Comparison of ENCODE assay signal across 9 cellular contexts in the genomic region with DNA sequence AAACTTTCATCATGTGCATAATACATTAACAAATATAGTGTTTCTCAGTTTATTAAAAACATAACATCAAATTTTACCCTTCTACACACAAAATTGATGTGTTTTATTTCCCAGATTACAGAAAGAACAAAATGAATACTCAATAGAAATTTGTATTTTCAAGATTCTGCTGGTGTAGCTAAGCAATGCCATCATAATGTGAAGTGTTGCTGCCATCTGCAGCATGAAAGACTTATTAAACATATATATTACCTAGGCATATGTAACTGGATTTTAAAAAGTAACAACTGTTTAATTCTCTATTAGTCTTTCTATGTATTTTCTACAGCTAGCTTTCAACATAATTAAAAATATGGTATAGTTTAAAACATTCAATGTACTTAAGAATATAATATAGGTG. TPM values are rescaled to one million over a fixed set of nuclear protein-coding genes. Genes with fewer than 3 reads are reported as not detected.
DNase-seq lines count a peak whose midpoint lies in the region; ATAC-seq and TF ChIP-seq lines count a peak whose summit lies in the region.
"Had no signal": no experiment of that assay in that cellular context is flagged by ENCODE, and none has a peak within 500 bp of the region (broad histone marks: within the 10 kb centered on the region; RNA-seq: fewer than 3 reads in every experiment).

No MANE protein-coding gene starts in this region.

- DNase-seq in NCI-H1694 (lab: John Stamatoyannopoulos, UW), result peak; percentile 34
- no peak for DNase-seq in NCI-H1694 treated with DMSO at 0.1 percent for 48 hours (lab: John Stamatoyannopoulos, UW)
- peak; percentile 10 for DNase-seq in T-helper 9 cell
- peak; percentile 50 to 86 for DNase-seq in fibroblast of lung (ENCODE audit: low read depth in 2 of 2)
- DNase-seq in pulmonary artery endothelial cell (ENCODE audit: low read depth, low spot score), result peak; percentile 29

- H4K20me1 ChIP-seq in fibroblast of lung (ENCODE audit: control insufficient read depth, extremely low read depth, insufficient read depth, low read length), result no peaks in the 10 kb centered on the region
- H4K20me1 ChIP-seq: BLaER1 treated with 17β-estradiol and CSF1 and Interleukin-3, amounts not matched to agents 10 nM and 100 nM had no signal

- H3K36me3 ChIP-seq in fibroblast of lung (ENCODE audit: control insufficient read depth, insufficient read depth, low read length), result no peaks in the 10 kb centered on the region

- H3K4me2 ChIP-seq in fibroblast of lung (ENCODE audit: extremely low read depth, insufficient read depth, low read length), result no peak overlapping the region
- H3K4me2 ChIP-seq: BLaER1 treated with 17β-estradiol and CSF1 and Interleukin-3, amounts not matched to agents 10 nM and 100 nM had no signal

- no peaks in the 10 kb centered on the region for H3K79me2 ChIP-seq in fibroblast of lung (ENCODE audit: control insufficient read depth, insufficient read depth, low read length)

- no peak overlapping the region for H3K9ac ChIP-seq in fibroblast of lung (ENCODE audit: insufficient read depth, low read length)
- H3K9ac ChIP-seq: BLaER1 treated with 17β-estradiol and CSF1 and Interleukin-3, amounts not matched to agents 10 nM and 100 nM had no signal

- H3K27ac ChIP-seq in fibroblast of lung (ENCODE audit: insufficient read depth, low read length), result no peak overlapping the region
- H3K27ac ChIP-seq: BLaER1 treated with 17β-estradiol and CSF1 and Interleukin-3, amounts not matched to agents 10 nM and 100 nM had no signal

- TF ChIP-seq EP300 in Ishikawa (IDR thresholded peaks at IDR 0.05; ENCODE audit: borderline replicate concordance), result no peak

- peak; percentile 74 for TF ChIP-seq RAD21 in Ishikawa (IDR thresholded peaks at IDR 0.05; ENCODE audit: low read depth)

- ATAC-seq in GM18870 (IDR thresholded peaks at IDR 0.05; ENCODE audit: unreplicated experiment), result peak; percentile 70
- ATAC-seq in GM18873 (IDR thresholded peaks at IDR 0.05; ENCODE audit: low FRiP score, unreplicated experiment), result no peak

- no peak overlapping the region for H2AFZ ChIP-seq in fibroblast of lung (ENCODE audit: low read length)

- H3K4me1 ChIP-seq in fibroblast of lung (ENCODE audit: control insufficient read depth, extremely low read depth, insufficient read depth, low read length), result no peaks in the 10 kb centered on the region

- peak; percentile 33 to 46 for TF ChIP-seq CTCF in fibroblast of lung (conservative IDR thresholded peaks at IDR 0.05 in 1 of 2, IDR thresholded peaks at IDR 0.05 in 1 of 2; ENCODE audit: low read depth in 1 of 2, low read length in 2 of 2)

- no peaks in the 10 kb centered on the region for H3K9me3 ChIP-seq in fibroblast of lung (ENCODE audit: control insufficient read depth, insufficient read depth, low read depth, low read length)

- no peaks in the 10 kb centered on the region for H3K27me3 ChIP-seq in fibroblast of lung (ENCODE audit: control insufficient read depth, insufficient read depth, low read length)
- H3K27me3 ChIP-seq: BLaER1 treated with 17β-estradiol and CSF1 and Interleukin-3, amounts not matched to agents 10 nM and 100 nM had no signal

- no peak overlapping the region for H3K4me3 ChIP-seq in fibroblast of lung (replicated peaks in 1 of 4; ENCODE audit: control extremely low read depth in 1 of 4, insufficient read depth in 1 of 4, low read depth in 3 of 4, low read length in 4 of 4)
- H3K4me3 ChIP-seq: BLaER1 treated with 17β-estradiol and CSF1 and Interleukin-3, amounts not matched to agents 10 nM and 100 nM had no signal

TF ChIP-seq in Ishikawa, 13 proteins besides CTCF, POLR2A, EP300 and RAD21:
- no peak for TF ChIP-seq FOXM1 (IDR thresholded peaks at IDR 0.05; ENCODE audit: borderline replicate concordance, low read depth)
- TF ChIP-seq CEBPB (IDR thresholded peaks at IDR 0.05), result no peak
- TF ChIP-seq, protein P1, sequence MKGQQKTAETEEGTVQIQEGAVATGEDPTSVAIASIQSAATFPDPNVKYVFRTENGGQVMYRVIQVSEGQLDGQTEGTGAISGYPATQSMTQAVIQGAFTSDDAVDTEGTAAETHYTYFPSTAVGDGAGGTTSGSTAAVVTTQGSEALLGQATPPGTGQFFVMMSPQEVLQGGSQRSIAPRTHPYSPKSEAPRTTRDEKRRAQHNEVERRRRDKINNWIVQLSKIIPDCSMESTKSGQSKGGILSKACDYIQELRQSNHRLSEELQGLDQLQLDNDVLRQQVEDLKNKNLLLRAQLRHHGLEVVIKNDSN (IDR thresholded peaks at IDR 0.05), result no peak
- no peak for TF ChIP-seq ZBTB7A (IDR thresholded peaks at IDR 0.05; ENCODE audit: low read depth)
- no peak for TF ChIP-seq NFIC (IDR thresholded peaks at IDR 0.05)
- no peak for TF ChIP-seq TCF12 (IDR thresholded peaks at IDR 0.05; ENCODE audit: low read depth)
- TF ChIP-seq, protein P2, sequence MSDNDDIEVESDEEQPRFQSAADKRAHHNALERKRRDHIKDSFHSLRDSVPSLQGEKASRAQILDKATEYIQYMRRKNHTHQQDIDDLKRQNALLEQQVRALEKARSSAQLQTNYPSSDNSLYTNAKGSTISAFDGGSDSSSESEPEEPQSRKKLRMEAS (IDR thresholded peaks at IDR 0.05), result no peak
- TF ChIP-seq EGR1 (IDR thresholded peaks at IDR 0.05), result no peak

RNA-seq across cellular contexts. Expression of a gene that starts 27.5 kb away (rescaled TPM):
- total RNA-seq in fibroblast of lung (not detected in 2 replicates), pulmonary artery endothelial cell (not detected in 2 replicates)
- polyA plus RNA-seq in fibroblast of lung, result not detected in 2 replicates
- polyA plus RNA-seq in fibroblast of lung (2012), result not detected in 2 replicates
- not detected in 2 replicates for polyA minus RNA-seq in fibroblast of lung (ENCODE audit: low replicate concordance)

RNA-seq across cellular contexts. Expression of a gene that starts 33.3 kb away (rescaled TPM):
- 36.8 and 43.9 TPM in 2 replicates for total RNA-seq in fibroblast of lung
- 45.5 and 73.3 TPM in 2 replicates for polyA plus RNA-seq in fibroblast of lung
- 26.0 and 40.7 TPM in 2 replicates for polyA plus RNA-seq in fibroblast of lung (2012)
- polyA minus RNA-seq in fibroblast of lung (ENCODE audit: low replicate concordance), result 17.1 and 28.8 TPM in 2 replicates
- total RNA-seq in pulmonary artery endothelial cell, result 51.4 and 60.3 TPM in 2 replicates
